Comparison of ENCODE assay signal across 9 cellular contexts in genomic region chr11:120168108-120168959, GRCh38. TPM values are rescaled to one million over a fixed set of nuclear protein-coding genes. Genes with fewer than 3 reads are reported as not detected.
A peak's percentile ranks its signal among the peaks of the same experiment; 100 is the strongest.
DNase-seq lines count a peak whose midpoint lies in the region; ATAC-seq and TF ChIP-seq lines count a peak whose summit lies in the region.
"Had no signal": no experiment of that assay in that cellular context is flagged by ENCODE, and none has a peak within 500 bp of the region (broad histone marks: within the 10 kb centered on the region; RNA-seq: fewer than 3 reads in every experiment).

No MANE protein-coding gene starts in this region.

- H3K9me3 Mint-ChIP-seq in activated CD4-positive, alpha-beta memory T cell treated with anti-CD3 and anti-CD28 coated beads for 36 hours, result no peaks in the 10 kb centered on the region

- H3K27me3 Mint-ChIP-seq in activated CD4-positive, alpha-beta memory T cell treated with anti-CD3 and anti-CD28 coated beads for 36 hours, result peaks cover 66% of the 10 kb centered on the region

- CTCF ChIA-PET in activated CD4-positive, alpha-beta memory T cell treated with anti-CD3 and anti-CD28 coated beads for 36 hours (lab: Charles Lee), result interaction anchor here (0.7 to 8.6 kb wide), 10 partner anchors 8 to 133 kb away, joined by 3 to 66 read pairs (median 4); no protein-coding TSS in a partner anchor

- POLR2A ChIA-PET in activated CD4-positive, alpha-beta memory T cell treated with anti-CD3 and anti-CD28 coated beads for 36 hours (lab: Charles Lee), result no interaction called here

- H3K36me3 ChIP-seq in heart left ventricle, result no peaks in the 10 kb centered on the region
- no peaks in the 10 kb centered on the region for H3K36me3 ChIP-seq in rectal smooth muscle tissue (ENCODE audit: control insufficient read depth, insufficient read depth, low read length)

- no peak for DNase-seq in activated CD4-positive, alpha-beta memory T cell treated with anti-CD3 and anti-CD28 coated beads for 36 hours
- DNase-seq in heart left ventricle (no peak), DMS153 (lab: John Stamatoyannopoulos, UW) (no peak), anterior cingulate cortex (lab: John Stamatoyannopoulos, UW) (no peak), middle frontal gyrus (ENCODE audit: extremely low spot score, low spot score) (no peak)
- DNase-seq: SIG-M5 had no signal

- H3K27ac ChIP-seq in heart left ventricle, result peak overlapping the region in 4 of 12 donors; percentile 26 to 55 (median 42)
- no peak overlapping the region for H3K27ac ChIP-seq in rectal smooth muscle tissue (ENCODE audit: low read depth, low read length)

- no peak overlapping the region for H3K9ac ChIP-seq in rectal smooth muscle tissue (ENCODE audit: low read length)

- peaks cover 0 to 25% (median 8%) of the 10 kb centered on the region in 12 donors for H3K4me1 ChIP-seq in heart left ventricle
- H3K4me1 ChIP-seq in rectal smooth muscle tissue (ENCODE audit: control insufficient read depth, insufficient read depth, low read length), result no peaks in the 10 kb centered on the region

- peaks cover 0 to 18% (median 2%) of the 10 kb centered on the region in 12 donors for H3K9me3 ChIP-seq in heart left ventricle

- ATAC-seq in heart left ventricle, result no peak
- ATAC-seq in GM19324 (IDR thresholded peaks at IDR 0.05; ENCODE audit: low FRiP score, unreplicated experiment), result no peak

- intact Hi-C loops in activated CD4-positive, alpha-beta memory T cell treated with anti-CD3 and anti-CD28 coated beads for 36 hours (cut with micrococcal nuclease), result no loop called here
- intact Hi-C loops in heart left ventricle (cut with DNase I), result loop anchor here in 4 of 10 donors (5.0 kb wide), 2 partner anchors 501 to 686 kb away; no protein-coding TSS in a partner anchor

- H3K36me3 Mint-ChIP-seq in activated CD4-positive, alpha-beta memory T cell treated with anti-CD3 and anti-CD28 coated beads for 36 hours, result no peaks in the 10 kb centered on the region

- 33 to 44% (median 35%) methylated on average over 23 to 35 of the region's 35 CpGs for WGBS in heart left ventricle, 4 donors

- peak overlapping the region; percentile 16; the same call in 1 of the 2 replicates for H3K4me3 ChIP-seq in GM08714 (ENCODE audit: low read length)
- H3K4me3 ChIP-seq in heart left ventricle, result peak overlapping the region; percentile 25 to 68 (median 53)
- peak overlapping the region; percentile 72 for H3K4me3 ChIP-seq in rectal smooth muscle tissue (ENCODE audit: low read length)

- peak overlapping the region; percentile 56 for H3K4me3 Mint-ChIP-seq in activated CD4-positive, alpha-beta memory T cell treated with anti-CD3 and anti-CD28 coated beads for 36 hours

- TF ChIP-seq POLR2A in heart left ventricle (IDR thresholded peaks at IDR 0.05), result no peak

- peaks cover 7% of the 10 kb centered on the region for H3K4me1 Mint-ChIP-seq in activated CD4-positive, alpha-beta memory T cell treated with anti-CD3 and anti-CD28 coated beads for 36 hours (ENCODE audit: low read depth)

- H3K27ac Mint-ChIP-seq in activated CD4-positive, alpha-beta memory T cell treated with anti-CD3 and anti-CD28 coated beads for 36 hours, result no peak overlapping the region

- H3K27me3 ChIP-seq in heart left ventricle (peaks cover 0 to 81% (median 24%) of the 10 kb centered on the region in 9 donors), rectal smooth muscle tissue (ENCODE audit: control insufficient read depth, insufficient read depth, low read length) (peaks cover 6% of the 10 kb centered on the region)

- TF ChIP-seq CTCF in heart left ventricle (IDR thresholded peaks at IDR 0.05), result no peak

RNA-seq across cellular contexts. Expression of gene TRIM29, which starts 30.4 kb away (rescaled TPM):
- total RNA-seq in activated CD4-positive, alpha-beta memory T cell treated with anti-CD3 and anti-CD28 coated beads for 36 hours, result not detected
- 1 to 10 TPM in 1 of 9 donors, under 1 TPM in 1, not detected in 7; 0.56 to 6.4 TPM for total RNA-seq in heart left ventricle
- under 1 TPM in 1 of 2 donors, not detected in 1; 0.14 TPM for polyA plus RNA-seq in heart left ventricle

RNA-seq across cellular contexts. Expression of gene OAF, which starts 42.5 kb away (rescaled TPM):
- total RNA-seq in activated CD4-positive, alpha-beta memory T cell treated with anti-CD3 and anti-CD28 coated beads for 36 hours, result 1 to 10 TPM in 1 of 2 experiments, under 1 TPM in 1; 0.90 to 1.2 TPM
- 10 to 100 TPM; 10.3 to 41.9 (median 19.9) TPM for total RNA-seq in heart left ventricle
- 10 to 100 TPM; 11.9 to 26.4 TPM for polyA plus RNA-seq in heart left ventricle

Comparison
In these comparisons a context has a peak if more than half of its experiments do, and no peak if none do; other contexts are left out.
1. H3K4me3 ChIP-seq: peak in every context shown above with its lines; median percentile 72 in rectal smooth muscle tissue; 53 in heart left ventricle; 16 in GM08714.
2. RNA of gene OAF, which starts 42.5 kb away (total RNA-seq): 10.3 to 41.9 TPM in heart left ventricle; 0.90 to 1.2 TPM in activated CD4-positive, alpha-beta memory T cell treated with anti-CD3 and anti-CD28 coated beads for 36 hours; every median in the first group is over 4 times any median in the second.